2 cellular contexts compared by ENCODE assay signal in the genomic region with DNA sequence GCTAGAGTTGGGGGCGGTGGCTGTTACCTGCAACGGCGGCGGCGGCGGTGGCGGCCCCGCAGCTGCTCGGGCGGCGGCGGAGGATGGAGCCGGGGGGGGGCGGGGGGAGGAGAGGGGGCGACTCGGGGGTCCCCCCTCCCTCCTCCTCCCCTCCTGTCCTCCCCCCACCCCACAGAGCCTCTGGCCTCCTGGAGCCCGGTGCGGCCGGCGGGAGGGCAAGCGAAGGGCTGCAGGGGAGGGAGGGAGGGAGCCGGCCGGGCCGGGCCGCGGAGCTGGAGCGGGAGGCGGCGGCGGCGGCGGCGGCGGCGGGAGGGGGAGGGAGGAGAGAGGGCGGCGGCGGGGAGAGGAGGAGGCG.
TF ChIP-seq lines count a peak whose summit lies in the region.

Gene AKT3 (minus strand): TSS at position 231 of the 355 bp plus-strand sequence. CDS start 7,073 bp downstream, outside the sequence.

TF ChIP-seq in K562, 482 proteins besides CTCF, POLR2A, EP300 and RAD21 (continued from another document):
- TF ChIP-seq, protein P1, sequence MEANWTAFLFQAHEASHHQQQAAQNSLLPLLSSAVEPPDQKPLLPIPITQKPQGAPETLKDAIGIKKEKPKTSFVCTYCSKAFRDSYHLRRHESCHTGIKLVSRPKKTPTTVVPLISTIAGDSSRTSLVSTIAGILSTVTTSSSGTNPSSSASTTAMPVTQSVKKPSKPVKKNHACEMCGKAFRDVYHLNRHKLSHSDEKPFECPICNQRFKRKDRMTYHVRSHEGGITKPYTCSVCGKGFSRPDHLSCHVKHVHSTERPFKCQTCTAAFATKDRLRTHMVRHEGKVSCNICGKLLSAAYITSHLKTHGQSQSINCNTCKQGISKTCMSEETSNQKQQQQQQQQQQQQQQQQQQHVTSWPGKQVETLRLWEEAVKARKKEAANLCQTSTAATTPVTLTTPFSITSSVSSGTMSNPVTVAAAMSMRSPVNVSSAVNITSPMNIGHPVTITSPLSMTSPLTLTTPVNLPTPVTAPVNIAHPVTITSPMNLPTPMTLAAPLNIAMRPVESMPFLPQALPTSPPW (CRISPR knock-in tag; IDR thresholded peaks at IDR 0.05) = peak; percentile 77
- no peak for TF ChIP-seq SRSF3 (IDR thresholded peaks at IDR 0.05; ENCODE audit: insufficient read depth, low read length)
- no peak for TF ChIP-seq CREB5 (CRISPR knock-in tag; IDR thresholded peaks at IDR 0.05)
- TF ChIP-seq, protein P2, sequence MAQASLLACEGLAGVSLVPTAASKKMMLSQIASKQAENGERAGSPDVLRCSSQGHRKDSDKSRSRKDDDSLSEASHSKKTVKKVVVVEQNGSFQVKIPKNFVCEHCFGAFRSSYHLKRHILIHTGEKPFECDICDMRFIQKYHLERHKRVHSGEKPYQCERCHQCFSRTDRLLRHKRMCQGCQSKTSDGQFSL (CRISPR knock-in tag; IDR thresholded peaks at IDR 0.05) = no peak
- TF ChIP-seq, protein P2 (tag; IDR thresholded peaks at IDR 0.05) = peak in 1 of 2 experiments; percentile 71; a peak in 2 of 4 replicates
- no peak for TF ChIP-seq RBM34 (IDR thresholded peaks at IDR 0.05; ENCODE audit: borderline replicate concordance, insufficient read depth, low read length)
- no peak for TF ChIP-seq HEY1 (CRISPR knock-in tag; IDR thresholded peaks at IDR 0.05; ENCODE audit: borderline replicate concordance)
- no peak for TF ChIP-seq JUNB (CRISPR knock-in tag; conservative IDR thresholded peaks at IDR 0.05)

TF ChIP-seq in HEK293T, 16 proteins besides CTCF, POLR2A, EP300 and RAD21 (continued from another document):
- no peak for TF ChIP-seq TARDBP (IDR thresholded peaks at IDR 0.05)
- TF ChIP-seq LEF1 (IDR thresholded peaks at IDR 0.05; ENCODE audit: borderline replicate concordance) = no peak
- no peak for TF ChIP-seq ARNT (IDR thresholded peaks at IDR 0.05)
- no peak for TF ChIP-seq SUZ12 (IDR thresholded peaks at IDR 0.05)
- TF ChIP-seq FOXK2 (IDR thresholded peaks at IDR 0.05) = no peak
- no peak for TF ChIP-seq ZNF384 (IDR thresholded peaks at IDR 0.05)
